In genomic region chr6:147382945-147383554, GRCh38 we compare ENCODE assay signal across 8 cellular contexts.
DNase-seq lines count a peak whose midpoint lies in the region; ATAC-seq and TF ChIP-seq lines count a peak whose summit lies in the region.

No MANE protein-coding gene starts in this region.

- H3K4me3 ChIP-seq in LNCaP clone FGC (ENCODE audit: low read depth, low read length) = no peak overlapping the region
- H3K4me3 ChIP-seq in cardiac fibroblast (replicated peaks in 1 of 2; ENCODE audit: low read depth in 2 of 2, low read length in 2 of 2) = no peak overlapping the region

- H3K4me3 Mint-ChIP-seq in nephron = no peak overlapping the region
- H3K4me3 Mint-ChIP-seq in activated naive CD8-positive, alpha-beta T cell treated with anti-CD3 and anti-CD28 coated beads for 36 hours = no peak overlapping the region

- peak; percentile 40; the same call in 1 of the 2 replicates for TF ChIP-seq CTCF in LNCaP clone FGC (IDR thresholded peaks at IDR 0.05; ENCODE audit: control insufficient read depth, extremely low read depth, insufficient read depth)
- peak; percentile 47 for TF ChIP-seq CTCF in cardiac fibroblast (IDR thresholded peaks at IDR 0.05; ENCODE audit: low read depth, low read length)
- TF ChIP-seq CTCF in nephron (IDR thresholded peaks at IDR 0.05; ENCODE audit: unreplicated experiment in 3 of 3) = peak; percentile 41 to 59 (median 44)

- H3K36me3 Mint-ChIP-seq in nephron (ENCODE audit: low read depth) = peaks cover 43% of the 10 kb centered on the region
- H3K36me3 Mint-ChIP-seq in activated naive CD8-positive, alpha-beta T cell treated with anti-CD3 and anti-CD28 coated beads for 36 hours = peaks cover 24% of the 10 kb centered on the region

- in situ Hi-C loops in Caki2 (cut with HindIII; ENCODE audit: low pct_unique_long_range_greater_than_20kb, low sequenced_read_pairs) = no loop called here

- DNase-seq in Caki2 (ENCODE audit: low read depth) (peak; percentile 26), LNCaP clone FGC (ENCODE audit: low read depth) (peak; percentile 13), cardiac fibroblast (ENCODE audit: low read depth in 2 of 2) (peak; percentile 62 to 70), nucleus accumbens (lab: John Stamatoyannopoulos, UW) (no peak)
- DNase-seq in activated naive CD8-positive, alpha-beta T cell treated with anti-CD3 and anti-CD28 coated beads for 36 hours = no peak

- ATAC-seq in GM18520 (IDR thresholded peaks at IDR 0.05; ENCODE audit: unreplicated experiment) (no peak), GM19328 (IDR thresholded peaks at IDR 0.05; ENCODE audit: unreplicated experiment) (no peak)

- no peaks in the 10 kb centered on the region for H3K4me1 Mint-ChIP-seq in nephron
- H3K4me1 Mint-ChIP-seq in activated naive CD8-positive, alpha-beta T cell treated with anti-CD3 and anti-CD28 coated beads for 36 hours = peaks cover 15% of the 10 kb centered on the region

- no peak overlapping the region for H3K27ac Mint-ChIP-seq in nephron
- no peak overlapping the region for H3K27ac Mint-ChIP-seq in activated naive CD8-positive, alpha-beta T cell treated with anti-CD3 and anti-CD28 coated beads for 36 hours

- H3K27me3 Mint-ChIP-seq in nephron (ENCODE audit: low read depth) = no peaks in the 10 kb centered on the region
- no peaks in the 10 kb centered on the region for H3K27me3 Mint-ChIP-seq in activated naive CD8-positive, alpha-beta T cell treated with anti-CD3 and anti-CD28 coated beads for 36 hours

- H3K9me3 Mint-ChIP-seq in nephron = peaks cover 10% of the 10 kb centered on the region
- H3K9me3 Mint-ChIP-seq in activated naive CD8-positive, alpha-beta T cell treated with anti-CD3 and anti-CD28 coated beads for 36 hours = peaks cover 2% of the 10 kb centered on the region

Comparison
In these comparisons a context has a peak if more than half of its experiments do, and no peak if none do; other contexts are left out.
1. DNase-seq: peak in Caki2 (single experiment), LNCaP clone FGC (single experiment) and cardiac fibroblast (2 of 2); none in nucleus accumbens (0 of 56) and activated naive CD8-positive, alpha-beta T cell treated with anti-CD3 and anti-CD28 coated beads for 36 hours (single experiment).
2. Peak in every context shown above with its lines, with median percentiles within 50 percentile points of each other: CTCF ChIP-seq.